8 cellular contexts compared by ENCODE assay signal in genomic region chr19:55678121-55678671, GRCh38. TPM values are rescaled to one million over a fixed set of nuclear protein-coding genes. Genes with fewer than 3 reads are reported as not detected.
DNase-seq lines count a peak whose midpoint lies in the region; ATAC-seq and TF ChIP-seq lines count a peak whose summit lies in the region.

No MANE protein-coding gene starts in this region.

- H3K4me3 ChIP-seq in SU-DHL-6 (ENCODE audit: insufficient read depth, low read length, poor library complexity, severe bottlenecking), result peak overlapping the region; percentile 68

- intact Hi-C loops in activated CD4-positive, alpha-beta memory T cell treated with anti-CD3 and anti-CD28 coated beads for 36 hours (cut with micrococcal nuclease), result no loop called here

- H3K9ac ChIP-seq in SU-DHL-6 (ENCODE audit: low read length), result peak overlapping the region; percentile 82

- TF ChIP-seq CTCF in SU-DHL-6 (IDR thresholded peaks at IDR 0.05; ENCODE audit: insufficient read depth, low read length, poor library complexity, severe bottlenecking), result no peak

- CTCF ChIA-PET in activated CD4-positive, alpha-beta memory T cell treated with anti-CD3 and anti-CD28 coated beads for 36 hours (lab: Charles Lee), result no interaction called here
- CTCF ChIA-PET in activated CD4-positive, alpha-beta memory T cell treated with anti-CD3 and anti-CD28 coated beads, Interleukin-2, amount 10 ng/mL, durations not matched to agents 7 days and 5 days (lab: Charles Lee), result no interaction called here

- peak overlapping the region; percentile 90 for H3K27ac ChIP-seq in SU-DHL-6 (ENCODE audit: low read depth, low read length)

- H3K9me3 Mint-ChIP-seq in activated CD4-positive, alpha-beta memory T cell treated with anti-CD3 and anti-CD28 coated beads for 36 hours, result no peaks in the 10 kb centered on the region
- no peaks in the 10 kb centered on the region for H3K9me3 Mint-ChIP-seq in activated CD4-positive, alpha-beta memory T cell treated with anti-CD3 and anti-CD28 coated beads, Interleukin-2, amount 10 ng/mL, durations not matched to agents 7 days and 5 days

- peak; percentile 50 for ATAC-seq in HG02970 (IDR thresholded peaks at IDR 0.05; ENCODE audit: low FRiP score, unreplicated experiment)

- H3F3A ChIP-seq in SU-DHL-6 (ENCODE audit: insufficient read depth), result peaks cover 46% of the 10 kb centered on the region

- H3K9me3 ChIP-seq in SU-DHL-6 (ENCODE audit: insufficient read depth, low read length), result no peaks in the 10 kb centered on the region

- no peak overlapping the region for H2AFZ ChIP-seq in SU-DHL-6 (ENCODE audit: low read depth, low read length, severe bottlenecking)

- DNase-seq in activated CD4-positive, alpha-beta memory T cell treated with anti-CD3 and anti-CD28 coated beads for 36 hours, result no peak
- DNase-seq in activated CD4-positive, alpha-beta memory T cell treated with anti-CD3 and anti-CD28 coated beads, Interleukin-2, amount 10 ng/mL, durations not matched to agents 7 days and 5 days, result no peak
- DNase-seq in mucosa of gallbladder (ENCODE audit: low spot score) (peak; percentile 41), iPS-NIHi11 (ENCODE audit: low spot score) (no peak), SHP77 treated with DMSO at 0.1 percent for 48 hours (lab: John Stamatoyannopoulos, UW) (no peak)
- DNase-seq in stimulated activated CD4-positive, alpha-beta T cell treated with anti-CD3 and anti-CD28 coated beads, Interleukin-1b, Interleukin-23, amount 100 ng/mL, for 48 hours, result no peak

- peak overlapping the region; percentile 90 for H3K4me2 ChIP-seq in SU-DHL-6 (ENCODE audit: low read depth, low read length, poor library complexity, severe bottlenecking)

- H3K9me2 ChIP-seq in SU-DHL-6 (replicated peaks; ENCODE audit: insufficient read depth, low read length), result no peaks in the 10 kb centered on the region

- peaks cover 78% of the 10 kb centered on the region for H3K79me2 ChIP-seq in SU-DHL-6 (ENCODE audit: insufficient read depth, low read length)

- POLR2A ChIA-PET in activated CD4-positive, alpha-beta memory T cell treated with anti-CD3 and anti-CD28 coated beads for 36 hours (lab: Charles Lee), result no interaction called here
- POLR2A ChIA-PET in activated CD4-positive, alpha-beta memory T cell treated with anti-CD3 and anti-CD28 coated beads, Interleukin-2, amount 10 ng/mL, durations not matched to agents 7 days and 5 days (lab: Charles Lee), result no interaction called here

- peaks cover 29% of the 10 kb centered on the region for H3K36me3 Mint-ChIP-seq in activated CD4-positive, alpha-beta memory T cell treated with anti-CD3 and anti-CD28 coated beads for 36 hours
- peaks cover 64% of the 10 kb centered on the region for H3K36me3 Mint-ChIP-seq in activated CD4-positive, alpha-beta memory T cell treated with anti-CD3 and anti-CD28 coated beads, Interleukin-2, amount 10 ng/mL, durations not matched to agents 7 days and 5 days (ENCODE audit: low read depth)

- H3K36me3 ChIP-seq in SU-DHL-6 (ENCODE audit: low read length), result peaks cover 7% of the 10 kb centered on the region; the same call in 1 of the 2 replicates

- no peak overlapping the region for H3K4me3 Mint-ChIP-seq in activated CD4-positive, alpha-beta memory T cell treated with anti-CD3 and anti-CD28 coated beads for 36 hours
- no peak overlapping the region for H3K4me3 Mint-ChIP-seq in activated CD4-positive, alpha-beta memory T cell treated with anti-CD3 and anti-CD28 coated beads, Interleukin-2, amount 10 ng/mL, durations not matched to agents 7 days and 5 days

- no peaks in the 10 kb centered on the region for H3K27me3 Mint-ChIP-seq in activated CD4-positive, alpha-beta memory T cell treated with anti-CD3 and anti-CD28 coated beads for 36 hours
- no peaks in the 10 kb centered on the region for H3K27me3 Mint-ChIP-seq in activated CD4-positive, alpha-beta memory T cell treated with anti-CD3 and anti-CD28 coated beads, Interleukin-2, amount 10 ng/mL, durations not matched to agents 7 days and 5 days

- H4K20me1 ChIP-seq in SU-DHL-6 (ENCODE audit: low read depth, low read length), result no peaks in the 10 kb centered on the region; the same call in 1 of the 2 replicates

- H3K27me3 ChIP-seq in SU-DHL-6 (ENCODE audit: low read length), result no peaks in the 10 kb centered on the region

- H3K27ac Mint-ChIP-seq in activated CD4-positive, alpha-beta memory T cell treated with anti-CD3 and anti-CD28 coated beads for 36 hours, result peak overlapping the region; percentile 39
- H3K27ac Mint-ChIP-seq in activated CD4-positive, alpha-beta memory T cell treated with anti-CD3 and anti-CD28 coated beads, Interleukin-2, amount 10 ng/mL, durations not matched to agents 7 days and 5 days, result no peak overlapping the region

- H3K4me1 Mint-ChIP-seq in activated CD4-positive, alpha-beta memory T cell treated with anti-CD3 and anti-CD28 coated beads for 36 hours (ENCODE audit: low read depth), result peaks cover 46% of the 10 kb centered on the region
- H3K4me1 Mint-ChIP-seq in activated CD4-positive, alpha-beta memory T cell treated with anti-CD3 and anti-CD28 coated beads, Interleukin-2, amount 10 ng/mL, durations not matched to agents 7 days and 5 days, result peaks cover 52% of the 10 kb centered on the region

RNA-seq across cellular contexts. Expression of gene EPN1, which starts 3.2 kb away (rescaled TPM):
- 10 to 100 TPM; 36.0 to 36.1 TPM for total RNA-seq in activated CD4-positive, alpha-beta memory T cell treated with anti-CD3 and anti-CD28 coated beads for 36 hours
- total RNA-seq in activated CD4-positive, alpha-beta memory T cell treated with anti-CD3 and anti-CD28 coated beads, Interleukin-2, amount 10 ng/mL, durations not matched to agents 7 days and 5 days, result 10 to 100 TPM; 63.9 to 64.5 TPM
- total RNA-seq in mucosa of gallbladder, result 172 TPM

RNA-seq across cellular contexts. Expression of gene U2AF2, which starts 23.4 kb away (rescaled TPM):
- 100 to 1,000 TPM; 249 to 251 TPM for total RNA-seq in activated CD4-positive, alpha-beta memory T cell treated with anti-CD3 and anti-CD28 coated beads for 36 hours
- 100 to 1,000 TPM; 204 to 213 TPM for total RNA-seq in activated CD4-positive, alpha-beta memory T cell treated with anti-CD3 and anti-CD28 coated beads, Interleukin-2, amount 10 ng/mL, durations not matched to agents 7 days and 5 days
- 202 TPM for total RNA-seq in mucosa of gallbladder

RNA-seq across cellular contexts. Expression of gene CCDC106, which starts 30.2 kb away (rescaled TPM):
- 1 to 10 TPM; 3.6 to 4.0 TPM for total RNA-seq in activated CD4-positive, alpha-beta memory T cell treated with anti-CD3 and anti-CD28 coated beads for 36 hours
- total RNA-seq in activated CD4-positive, alpha-beta memory T cell treated with anti-CD3 and anti-CD28 coated beads, Interleukin-2, amount 10 ng/mL, durations not matched to agents 7 days and 5 days, result 1 to 10 TPM; 3.7 to 3.8 TPM
- 18.4 TPM for total RNA-seq in mucosa of gallbladder

RNA-seq across cellular contexts. Expression of gene ZNF581, which starts 34.7 kb away (rescaled TPM):
- 10 to 100 TPM; 19.2 to 20.1 TPM for total RNA-seq in activated CD4-positive, alpha-beta memory T cell treated with anti-CD3 and anti-CD28 coated beads for 36 hours
- 10 to 100 TPM; 26.6 to 30.1 TPM for total RNA-seq in activated CD4-positive, alpha-beta memory T cell treated with anti-CD3 and anti-CD28 coated beads, Interleukin-2, amount 10 ng/mL, durations not matched to agents 7 days and 5 days
- total RNA-seq in mucosa of gallbladder, result 22.2 TPM

RNA-seq across cellular contexts. Expression of gene ZNF580, which starts 37.4 kb away (rescaled TPM):
- 10 to 100 TPM; 23.4 to 23.5 TPM for total RNA-seq in activated CD4-positive, alpha-beta memory T cell treated with anti-CD3 and anti-CD28 coated beads for 36 hours
- 10 to 100 TPM; 35.7 to 39.7 TPM for total RNA-seq in activated CD4-positive, alpha-beta memory T cell treated with anti-CD3 and anti-CD28 coated beads, Interleukin-2, amount 10 ng/mL, durations not matched to agents 7 days and 5 days
- total RNA-seq in mucosa of gallbladder, result 47.3 TPM
